19 cellular contexts compared by ENCODE assay signal in the genomic region with DNA sequence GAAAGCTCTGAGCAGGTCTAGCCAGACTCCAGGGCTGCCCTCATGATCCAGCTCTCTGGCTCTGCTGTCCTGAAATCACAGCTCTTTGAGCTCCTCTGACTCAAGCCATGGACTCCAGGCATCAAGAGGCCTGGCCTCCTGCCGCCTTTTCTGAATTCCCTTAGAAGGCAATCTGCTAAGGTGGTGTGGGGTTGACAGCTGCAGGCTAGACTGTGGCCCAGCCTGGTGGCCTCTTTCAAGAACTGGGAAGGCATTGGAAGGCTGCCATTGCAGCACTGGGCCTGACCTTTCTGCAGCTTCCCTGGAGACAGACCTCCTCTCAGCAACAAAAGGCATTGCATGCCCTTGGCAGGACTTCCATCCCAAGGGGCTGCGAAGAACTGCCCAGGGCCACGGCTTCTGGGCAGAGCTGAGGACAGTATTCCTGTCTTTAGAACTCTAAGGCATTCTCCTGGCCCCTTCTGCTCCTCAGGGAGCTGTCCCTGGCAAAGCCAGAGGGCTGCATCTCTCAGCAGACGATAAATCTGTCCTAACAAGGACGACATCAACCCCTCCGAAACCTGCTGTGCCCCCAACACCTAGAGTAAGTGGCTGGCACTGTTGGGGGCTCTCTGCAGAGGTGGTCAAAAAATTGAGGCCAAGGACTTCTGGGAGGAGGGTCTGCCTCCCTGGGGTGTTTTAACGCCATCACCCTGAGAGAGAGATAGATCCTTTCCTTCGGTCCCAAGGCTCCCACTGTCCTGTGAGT.
A peak's percentile ranks its signal among the peaks of the same experiment; 100 is the strongest.
DNase-seq lines count a peak whose midpoint lies in the region; ATAC-seq and TF ChIP-seq lines count a peak whose summit lies in the region.
"Had no signal": no experiment of that assay in that cellular context is flagged by ENCODE, and none has a peak within 500 bp of the region (broad histone marks: within the 10 kb centered on the region; RNA-seq: fewer than 3 reads in every experiment).

No MANE protein-coding gene starts in this region.

- no peak overlapping the region for H3K4me3 Mint-ChIP-seq in central memory CD8-positive, alpha-beta T cell
- no peak overlapping the region for H3K4me3 Mint-ChIP-seq in T-helper 17 cell
- H3K4me3 Mint-ChIP-seq: activated CD8-positive, alpha-beta T cell treated with anti-CD3 and anti-CD28 coated beads for 36 hours; activated naive CD4-positive, alpha-beta T cell treated with anti-CD3 and anti-CD28 coated beads for 36 hours; dendritic cell treated with granulocyte-macrophage colony-stimulating factor and Interleukin-4, amounts not matched to agents 40 ng/mL and 50 ng/mL, for 4 days had no signal

- peak overlapping the region; percentile 65 for H3K27ac Mint-ChIP-seq in central memory CD8-positive, alpha-beta T cell (ENCODE audit: low read depth)
- H3K27ac Mint-ChIP-seq in T-helper 17 cell: no peak overlapping the region
- H3K27ac Mint-ChIP-seq: activated CD8-positive, alpha-beta T cell treated with anti-CD3 and anti-CD28 coated beads for 36 hours; activated naive CD4-positive, alpha-beta T cell treated with anti-CD3 and anti-CD28 coated beads for 36 hours; dendritic cell treated with granulocyte-macrophage colony-stimulating factor and Interleukin-4, amounts not matched to agents 40 ng/mL and 50 ng/mL, for 4 days had no signal

- H3K4me3 ChIP-seq in right atrium auricular region (no peak overlapping the region), skeletal muscle cell (ENCODE audit: low read depth, low read length) (no peak overlapping the region)
- H3K4me3 ChIP-seq: MG63, ovary had no signal

- H3K36me3 ChIP-seq in right atrium auricular region: no peaks in the 10 kb centered on the region
- H3K36me3 ChIP-seq: MG63, ovary had no signal

- DNase-seq in G401 (ENCODE audit: low spot score): peak; percentile 51
- no peak for DNase-seq in central memory CD8-positive, alpha-beta T cell (ENCODE audit: low spot score in 2 of 2)
- DNase-seq in right atrium auricular region (ENCODE audit: low spot score): peak; percentile 74
- peak; percentile 48 for DNase-seq in skeletal muscle cell (ENCODE audit: low read depth)
- no peak for DNase-seq in AG08396 (ENCODE audit: low spot score)
- DNase-seq in T-helper 17 cell: no peak
- no peak for DNase-seq in NCI-H774 (lab: John Stamatoyannopoulos, UW)
- DNase-seq in DMS79 (lab: John Stamatoyannopoulos, UW): no peak
- DNase-seq: activated CD8-positive, alpha-beta T cell treated with anti-CD3 and anti-CD28 coated beads for 36 hours; activated naive CD4-positive, alpha-beta T cell treated with anti-CD3 and anti-CD28 coated beads for 36 hours; MG63; NCI-H226; stimulated activated CD4-positive, alpha-beta T cell treated with anti-CD3 and anti-CD28 coated beads, Interleukin-4, amount 100 ng/mL, for 1 hour; stimulated activated naive CD4-positive, alpha-beta T cell; T-helper 9 cell had no signal

- H3K9me3 ChIP-seq in right atrium auricular region (no peaks in the 10 kb centered on the region), T-helper 17 cell (ENCODE audit: control insufficient read depth, low read length, poor library complexity, severe bottlenecking) (no peaks in the 10 kb centered on the region)
- H3K9me3 ChIP-seq: MG63, ovary had no signal

- no peaks in the 10 kb centered on the region for H3K9me3 Mint-ChIP-seq in central memory CD8-positive, alpha-beta T cell
- H3K9me3 Mint-ChIP-seq: activated CD8-positive, alpha-beta T cell treated with anti-CD3 and anti-CD28 coated beads for 36 hours; activated naive CD4-positive, alpha-beta T cell treated with anti-CD3 and anti-CD28 coated beads for 36 hours; dendritic cell treated with granulocyte-macrophage colony-stimulating factor and Interleukin-4, amounts not matched to agents 40 ng/mL and 50 ng/mL, for 4 days had no signal

- H3K27me3 ChIP-seq in right atrium auricular region: no peaks in the 10 kb centered on the region
- H3K27me3 ChIP-seq: MG63, ovary had no signal

- no peaks in the 10 kb centered on the region for H3K27me3 Mint-ChIP-seq in central memory CD8-positive, alpha-beta T cell
- no peaks in the 10 kb centered on the region for H3K27me3 Mint-ChIP-seq in T-helper 17 cell
- H3K27me3 Mint-ChIP-seq: activated CD8-positive, alpha-beta T cell treated with anti-CD3 and anti-CD28 coated beads for 36 hours; dendritic cell treated with granulocyte-macrophage colony-stimulating factor and Interleukin-4, amounts not matched to agents 40 ng/mL and 50 ng/mL, for 4 days had no signal

- no peaks in the 10 kb centered on the region for H3K4me1 Mint-ChIP-seq in central memory CD8-positive, alpha-beta T cell
- H3K4me1 Mint-ChIP-seq in T-helper 17 cell: no peaks in the 10 kb centered on the region

- H3K36me3 Mint-ChIP-seq in central memory CD8-positive, alpha-beta T cell (ENCODE audit: insufficient read depth): peaks cover 18% of the 10 kb centered on the region
- peaks cover 4% of the 10 kb centered on the region for H3K36me3 Mint-ChIP-seq in T-helper 17 cell (ENCODE audit: low read depth)

- ATAC-seq in central memory CD8-positive, alpha-beta T cell (replicated peaks; ENCODE audit: extremely low read depth, poor library complexity, severe bottlenecking): no peak
- ATAC-seq in T-helper 17 cell: no peak
- ATAC-seq: activated CD8-positive, alpha-beta T cell treated with anti-CD3 and anti-CD28 coated beads for 36 hours had no signal

- peaks cover 0 to 64% of the 10 kb centered on the region in 2 donors for H3K4me1 ChIP-seq in right atrium auricular region

- peak overlapping the region; percentile 65 to 72 for H3K27ac ChIP-seq in right atrium auricular region
- H3K27ac ChIP-seq: C4-2B, ovary, RWPE1 had no signal

- in situ Hi-C loops in G401 (cut with HindIII; ENCODE audit: low sequenced_read_pairs): no loop called here

- TF ChIP-seq CTCF in right atrium auricular region (IDR thresholded peaks at IDR 0.05): no peak

Comparison
In these comparisons a context has a peak if more than half of its experiments do, and no peak if none do; other contexts are left out.
1. DNase-seq: peak in G401 (single experiment), right atrium auricular region (single experiment) and skeletal muscle cell (single experiment); none in central memory CD8-positive, alpha-beta T cell (0 of 2), AG08396 (single experiment), T-helper 17 cell (0 of 3), NCI-H774 (single experiment) and DMS79 (single experiment).